ENCODE assay signal across 16 cellular contexts in the genomic region with DNA sequence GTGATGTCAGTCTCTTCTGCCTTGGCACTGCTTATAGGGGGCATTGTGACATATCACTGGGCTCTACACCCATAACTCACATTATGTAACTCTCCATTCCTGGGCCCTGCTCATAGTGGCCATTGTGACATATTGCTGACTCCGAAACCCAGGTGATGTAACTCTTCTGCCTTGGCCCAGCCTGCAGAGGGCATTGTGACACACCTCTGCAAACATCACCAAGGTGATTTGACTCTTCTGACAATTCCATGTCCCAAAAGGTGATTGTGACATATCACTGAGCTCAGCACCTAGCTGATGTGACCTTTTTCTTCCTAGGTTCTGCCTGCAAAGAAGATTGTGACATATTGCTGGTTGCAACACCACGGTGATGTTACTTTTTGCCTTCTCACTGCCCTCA. TPM values are rescaled to one million over a fixed set of nuclear protein-coding genes. Genes with fewer than 3 reads are reported as not detected.
"Had no signal": no experiment of that assay in that cellular context is flagged by ENCODE, and none has a peak within 500 bp of the region (broad histone marks: within the 10 kb centered on the region; RNA-seq: fewer than 3 reads in every experiment).

No MANE protein-coding gene starts in this region.

- H3K27ac ChIP-seq: esophagus squamous epithelium, hepatocyte, left ventricle myocardium inferior, thyroid gland, uterus had no signal

- H3K4me1 ChIP-seq: esophagus squamous epithelium, left ventricle myocardium inferior, thyroid gland, uterus had no signal

- H3K36me3 ChIP-seq: esophagus squamous epithelium, left ventricle myocardium inferior, thyroid gland, uterus had no signal

- ATAC-seq: stimulated activated memory B cell treated with anti-CD40 and anti-IgM and Interleukin-4, amounts not matched to agents 10 μg/mL and 1 μg/mL and 100 μg/mL, for 72 hours had no signal

- H3K36me3 Mint-ChIP-seq: activated naive CD4-positive, alpha-beta T cell treated with anti-CD3 and anti-CD28 coated beads, Interleukin-2, amount 10 ng/mL, durations not matched to agents 7 days and 5 days; stimulated activated memory B cell treated with anti-CD40 and anti-IgM and Interleukin-4, amounts not matched to agents 10 μg/mL and 1 μg/mL and 100 μg/mL, for 72 hours had no signal

- H2AFZ ChIP-seq: hepatocyte had no signal

- H3K27ac Mint-ChIP-seq: activated naive CD4-positive, alpha-beta T cell treated with anti-CD3 and anti-CD28 coated beads, Interleukin-2, amount 10 ng/mL, durations not matched to agents 7 days and 5 days; nephron; stimulated activated memory B cell treated with anti-CD40 and anti-IgM and Interleukin-4, amounts not matched to agents 10 μg/mL and 1 μg/mL and 100 μg/mL, for 72 hours had no signal

- H3K27me3 Mint-ChIP-seq: activated naive CD4-positive, alpha-beta T cell treated with anti-CD3 and anti-CD28 coated beads, Interleukin-2, amount 10 ng/mL, durations not matched to agents 7 days and 5 days; stimulated activated memory B cell treated with anti-CD40 and anti-IgM and Interleukin-4, amounts not matched to agents 10 μg/mL and 1 μg/mL and 100 μg/mL, for 72 hours had no signal

- H3K4me3 Mint-ChIP-seq: activated naive CD4-positive, alpha-beta T cell treated with anti-CD3 and anti-CD28 coated beads, Interleukin-2, amount 10 ng/mL, durations not matched to agents 7 days and 5 days; nephron; stimulated activated memory B cell treated with anti-CD40 and anti-IgM and Interleukin-4, amounts not matched to agents 10 μg/mL and 1 μg/mL and 100 μg/mL, for 72 hours had no signal

- DNase-seq: activated CD4-positive, alpha-beta T cell treated with anti-CD3 and anti-CD28 coated beads for 1 hour; activated CD4-positive, alpha-beta T cell treated with anti-CD3 and anti-CD28 coated beads, Interleukin-2, amount 50 U/mL, for 48 hours; activated naive CD4-positive, alpha-beta T cell treated with anti-CD3 and anti-CD28 coated beads, Interleukin-2, amount 10 ng/mL, durations not matched to agents 7 days and 5 days; esophagus squamous epithelium; left ventricle myocardium inferior; nucleus accumbens; posterior cingulate gyrus; retina; thyroid gland; uterus had no signal

- H3K4me1 Mint-ChIP-seq: activated naive CD4-positive, alpha-beta T cell treated with anti-CD3 and anti-CD28 coated beads, Interleukin-2, amount 10 ng/mL, durations not matched to agents 7 days and 5 days; nephron; stimulated activated memory B cell treated with anti-CD40 and anti-IgM and Interleukin-4, amounts not matched to agents 10 μg/mL and 1 μg/mL and 100 μg/mL, for 72 hours had no signal

- H3K9me3 ChIP-seq: left ventricle myocardium inferior, thyroid gland, uterus had no signal

- H3K27me3 ChIP-seq: esophagus squamous epithelium, hepatocyte, thyroid gland, uterus had no signal

- FAIRE-seq: colon, endometrium, keratinocyte had no signal

- H3K4me3 ChIP-seq: esophagus squamous epithelium, hepatocyte, left ventricle myocardium inferior, thyroid gland, uterus had no signal

- H3K79me2 ChIP-seq: hepatocyte had no signal

- H3K4me2 ChIP-seq: hepatocyte had no signal

RNA-seq across cellular contexts. Expression of a gene that starts 36.5 kb away (rescaled TPM):
- total RNA-seq: hepatocyte had no signal
- polyA plus RNA-seq: hepatocyte had no signal
